ENCODE assay signal across 8 cellular contexts in genomic region chr16:31507929-31508705, GRCh38. TPM values are rescaled to one million over a fixed set of nuclear protein-coding genes. Genes with fewer than 3 reads are reported as not detected.
A peak's percentile ranks its signal among the peaks of the same experiment; 100 is the strongest.
DNase-seq lines count a peak whose midpoint lies in the region; ATAC-seq lines count a peak whose summit lies in the region.

Gene RUSF1, minus strand, starts transcription at chr16:31508391. Its CDS starts 18 bp downstream, at chr16:31508373.

- DNase-seq in DMS 273 (lab: John Stamatoyannopoulos, UW; ENCODE audit: unreplicated experiment) (peak; percentile 95), OCI-M2 (lab: John Stamatoyannopoulos, UW; ENCODE audit: unreplicated experiment) (peak; percentile 41)
- peak; percentile 80 for DNase-seq in activated T-cell treated with anti-CD3 and anti-CD28 coated beads, Interleukin-2, amount 50 U/mL, for 1 hour
- peak; percentile 54 to 57 for DNase-seq in stimulated activated CD8-positive, alpha-beta memory T cell treated with anti-CD3 and anti-CD28 coated beads, Interleukin-7, amount 100 ng/mL, for 1 hour (ENCODE audit: low read depth in 2 of 2)

- H3K36me3 ChIP-seq in HUES6 (ENCODE audit: control insufficient read depth, insufficient read depth, low read length) (peaks cover 8% of the 10 kb centered on the region; the same call in 1 of the 2 replicates), esophagus (ENCODE audit: control insufficient read depth in 2 of 2, insufficient read depth in 2 of 2, low read length in 1 of 2) (no peaks in the 10 kb centered on the region), muscle layer of colon (ENCODE audit: insufficient read depth, low read length) (peaks cover 13% of the 10 kb centered on the region)

- 0% methylated on average over 64 to 65 of the region's 65 CpGs for WGBS in esophagus, 2 donors

- H3K27me3 ChIP-seq in HUES6 (ENCODE audit: control insufficient read depth, insufficient read depth, low read length) = no peaks in the 10 kb centered on the region
- H3K27me3 ChIP-seq in esophagus (ENCODE audit: control insufficient read depth in 1 of 2, insufficient read depth in 2 of 2, low read length in 2 of 2) = no peaks in the 10 kb centered on the region
- H3K27me3 ChIP-seq in muscle layer of colon (ENCODE audit: control insufficient read depth in 1 of 2, insufficient read depth in 2 of 2, low read length in 2 of 2) = no peaks in the 10 kb centered on the region

- peak; percentile 91 for ATAC-seq in GM21423 (IDR thresholded peaks at IDR 0.05; ENCODE audit: unreplicated experiment)

- H3K4me3 ChIP-seq in HUES6 (ENCODE audit: low read depth, low read length) (peak within 1 kb of the TSS; percentile 79), esophagus (ENCODE audit: low read depth in 1 of 2, low read length in 2 of 2) (peak within 1 kb of the TSS; percentile 85 to 92), muscle layer of colon (ENCODE audit: low read depth in 1 of 2, low read length in 2 of 2) (peak within 1 kb of the TSS; percentile 78 to 82)

- H3K27ac ChIP-seq in HUES6 (ENCODE audit: low read depth, low read length) (peak within 1 kb of the TSS; percentile 92), esophagus (ENCODE audit: low read depth in 2 of 2, low read length in 1 of 2) (peak within 1 kb of the TSS; percentile 87 to 95), muscle layer of colon (ENCODE audit: low read depth, low read length) (peak within 1 kb of the TSS; percentile 88)

- H3K9me3 ChIP-seq in HUES6 (ENCODE audit: control insufficient read depth, insufficient read depth, low read depth, low read length) = no peaks in the 10 kb centered on the region; the same call in 1 of the 2 replicates
- no peaks in the 10 kb centered on the region for H3K9me3 ChIP-seq in esophagus (ENCODE audit: control insufficient read depth in 2 of 2, insufficient read depth in 1 of 2, low read depth in 1 of 2, low read length in 1 of 2)
- H3K9me3 ChIP-seq in muscle layer of colon (ENCODE audit: low read length) = no peaks in the 10 kb centered on the region

- H3K4me1 ChIP-seq in HUES6 (ENCODE audit: control insufficient read depth, insufficient read depth, low read length) (peaks cover 11% of the 10 kb centered on the region), esophagus (ENCODE audit: control insufficient read depth in 2 of 2, insufficient read depth in 2 of 2, low read length in 1 of 2) (no peaks in the 10 kb centered on the region), muscle layer of colon (ENCODE audit: insufficient read depth, low read length) (peaks cover 25% of the 10 kb centered on the region)

- H3K9ac ChIP-seq in HUES6 (ENCODE audit: low read length) (peak within 1 kb of the TSS; percentile 89), muscle layer of colon (ENCODE audit: low read length) (peak within 1 kb of the TSS; percentile 94)

RNA-seq across cellular contexts. Expression of gene RUSF1, which starts in this region (rescaled TPM):
- polyA plus RNA-seq in esophagus = 10 to 100 TPM; 31.6 to 52.1 TPM

Comparison
In these comparisons a context has a peak if more than half of its experiments do, and no peak if none do; other contexts are left out.
1. Peak in every context shown above with its lines: DNase-seq, ATAC-seq, H3K4me3 ChIP-seq and H3K27ac ChIP-seq.
2. DNase-seq: peak in every context shown above with its lines; median percentile 95 in DMS 273; 80 in activated T-cell treated with anti-CD3 and anti-CD28 coated beads, Interleukin-2, amount 50 U/mL, for 1 hour; 56 in stimulated activated CD8-positive, alpha-beta memory T cell treated with anti-CD3 and anti-CD28 coated beads, Interleukin-7, amount 100 ng/mL, for 1 hour; 41 in OCI-M2.